In the genomic region with DNA sequence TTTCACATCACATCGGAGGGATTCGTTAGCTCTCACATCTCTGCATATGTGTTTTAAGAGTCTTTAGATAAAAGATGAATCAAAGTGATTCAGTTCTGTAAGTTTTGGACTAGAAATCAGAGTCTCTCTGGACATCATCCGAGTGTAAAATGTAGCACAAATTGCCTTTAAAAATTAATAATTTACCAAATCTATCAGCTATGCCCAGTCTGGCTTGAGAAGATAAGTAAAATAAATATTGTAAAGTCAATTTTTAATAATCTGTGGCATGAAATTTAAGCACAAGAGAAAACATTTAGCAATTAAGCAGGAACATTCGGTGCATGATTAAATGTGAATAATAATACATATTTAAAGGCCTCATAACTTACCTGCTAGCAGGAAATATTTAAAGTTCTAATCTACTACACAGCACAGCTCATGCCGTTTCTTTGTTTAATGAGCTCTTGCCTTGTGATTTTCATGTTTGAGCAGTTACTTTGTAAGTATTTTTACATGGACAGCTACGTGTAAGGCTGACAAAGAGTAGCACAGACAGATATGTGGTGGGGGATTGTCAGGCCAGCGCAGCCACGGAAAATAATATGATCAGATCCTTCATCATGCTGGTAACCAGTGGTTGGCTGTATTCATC, we compare ENCODE assay signal across 22 cellular contexts.
A peak's percentile ranks its signal among the peaks of the same experiment; 100 is the strongest.
DNase-seq lines count a peak whose midpoint lies in the region; ATAC-seq, FAIRE-seq and TF ChIP-seq lines count a peak whose summit lies in the region.
"Had no signal": no experiment of that assay in that cellular context is flagged by ENCODE, and none has a peak within 500 bp of the region (broad histone marks: within the 10 kb centered on the region; RNA-seq: fewer than 3 reads in every experiment).

No MANE protein-coding gene starts in this region.

- H4K20me1 ChIP-seq in GM23338 (replicated peaks; ENCODE audit: insufficient read depth): no peaks in the 10 kb centered on the region
- no peaks in the 10 kb centered on the region for H4K20me1 ChIP-seq in OCI-LY1 (ENCODE audit: insufficient read depth, low read length)

- FAIRE-seq in urothelium cell line (lab: Jason Lieb, UNC): no peak
- FAIRE-seq: endothelial cell of umbilical vein, G401.6 had no signal

- H3K4me3 Mint-ChIP-seq in GM23338: peak overlapping the region; percentile 86
- H3K4me3 Mint-ChIP-seq in endothelial cell (ENCODE audit: unreplicated experiment): no peak overlapping the region
- H3K4me3 Mint-ChIP-seq in osteocyte (ENCODE audit: unreplicated experiment): peak overlapping the region; percentile 77
- peak overlapping the region in 1 of 3 donors; percentile 44 for H3K4me3 Mint-ChIP-seq in T-cell
- H3K4me3 Mint-ChIP-seq: activated CD4-positive, alpha-beta T cell treated with anti-CD3 and anti-CD28 coated beads, Interleukin-2, amount 10 ng/mL, durations not matched to agents 7 days and 5 days had no signal

- H3K4me1 ChIP-seq in GM23338 (ENCODE audit: insufficient read depth) (peaks cover 11% of the 10 kb centered on the region; the same call in 1 of the 2 replicates), OCI-LY1 (ENCODE audit: insufficient read depth, low read length, severe bottlenecking) (peaks cover 62% of the 10 kb centered on the region)
- H3K4me1 ChIP-seq: prostate gland had no signal

- CTCF ChIA-PET in T-cell (lab: Charles Lee): interaction anchor here in 1 of 2 donors (0.9 kb wide), 1 partner anchor 51 kb away, joined by 4 read pairs; no protein-coding TSS in a partner anchor

- POLR2A ChIA-PET in T-cell (lab: Charles Lee): no interaction called here

- peaks cover 16% of the 10 kb centered on the region for H3K27me3 Mint-ChIP-seq in GM23338 (ENCODE audit: insufficient read depth, low read depth, poor library complexity)
- peaks cover 2% of the 10 kb centered on the region for H3K27me3 Mint-ChIP-seq in endothelial cell (ENCODE audit: unreplicated experiment)
- H3K27me3 Mint-ChIP-seq in osteocyte (ENCODE audit: unreplicated experiment): peaks cover 10% of the 10 kb centered on the region
- peaks cover 33 to 47% of the 10 kb centered on the region in 2 donors for H3K27me3 Mint-ChIP-seq in T-cell

- DNase-seq in GM23338 (ENCODE audit: low spot score) (no peak), endothelial cell (ENCODE audit: low spot score) (no peak), osteocyte (ENCODE audit: extremely low spot score, unreplicated experiment) (no peak), T-cell (no peak), LoVo (ENCODE audit: low spot score) (no peak), urothelium cell line (ENCODE audit: low spot score) (no peak), NCI-H2081 (lab: John Stamatoyannopoulos, UW) (no peak)
- DNase-seq: activated CD4-positive, alpha-beta T cell treated with anti-CD3 and anti-CD28 coated beads, Interleukin-2, amount 10 ng/mL, durations not matched to agents 7 days and 5 days; activated CD8-positive, alpha-beta memory T cell treated with anti-CD3 and anti-CD28 coated beads, Interleukin-2, amount 50 U/mL, for 4 hours; activated naive CD4-positive, alpha-beta T cell treated with Interleukin-2 at 50 U/mL for 16 hours; aorta; left lung; mucosa of descending colon; NCI-H226; NK-92 treated with Interleukin-12 subunit alpha and Interleukin-12 subunit beta, amount 100 ng/mL, for 24 hours; RPMI8226; stimulated activated CD4-positive, alpha-beta T cell treated with anti-CD3 and anti-CD28 coated beads, Interleukin-4, amount 100 ng/mL, for 24 hours had no signal

- peaks cover 8% of the 10 kb centered on the region for H3K27me3 ChIP-seq in GM23338 (ENCODE audit: insufficient read depth)
- H3K27me3 ChIP-seq in OCI-LY1 (ENCODE audit: insufficient read depth, low read length): no peaks in the 10 kb centered on the region

- H2AFZ ChIP-seq in GM23338 (peak overlapping the region; percentile 30; the same call in 1 of the 2 replicates), OCI-LY1 (ENCODE audit: low read length) (no peak overlapping the region)

- peak overlapping the region; percentile 56 for H3K4me3 ChIP-seq in GM23338
- peak overlapping the region; percentile 58 for H3K4me3 ChIP-seq in OCI-LY1 (ENCODE audit: low read depth, low read length, poor library complexity, severe bottlenecking)
- H3K4me3 ChIP-seq: left lung, mucosa of descending colon, skin epidermis had no signal

- peak overlapping the region; percentile 76 for H3K9ac ChIP-seq in OCI-LY1 (ENCODE audit: low read length)

- H3K27ac Mint-ChIP-seq in GM23338 (no peak overlapping the region), endothelial cell (ENCODE audit: unreplicated experiment) (peak overlapping the region; percentile 14), osteocyte (ENCODE audit: unreplicated experiment) (no peak overlapping the region), T-cell (no peak overlapping the region)
- H3K27ac Mint-ChIP-seq: activated CD4-positive, alpha-beta T cell treated with anti-CD3 and anti-CD28 coated beads, Interleukin-2, amount 10 ng/mL, durations not matched to agents 7 days and 5 days had no signal

- no peaks in the 10 kb centered on the region for H3K9me3 ChIP-seq in OCI-LY1 (ENCODE audit: low read length)
- H3K9me3 ChIP-seq: left lung, mucosa of descending colon, prostate gland had no signal

- H3K36me3 Mint-ChIP-seq in GM23338 (ENCODE audit: low read depth) (no peaks in the 10 kb centered on the region), endothelial cell (ENCODE audit: low read depth, unreplicated experiment) (peaks cover 7% of the 10 kb centered on the region), osteocyte (ENCODE audit: unreplicated experiment) (no peaks in the 10 kb centered on the region), T-cell (no peaks in the 10 kb centered on the region)

- H3K4me2 ChIP-seq in GM23338 (peak overlapping the region; percentile 80), OCI-LY1 (ENCODE audit: low read length) (peak overlapping the region; percentile 90)

- H3K27ac ChIP-seq in GM23338 (ENCODE audit: low read depth) (no peak overlapping the region), OCI-LY1 (ENCODE audit: low read depth, low read length, poor library complexity, severe bottlenecking) (peak overlapping the region; percentile 96)
- H3K27ac ChIP-seq: left lung, prostate gland, skin epidermis had no signal

- H3F3A ChIP-seq in GM23338 (replicated peaks; ENCODE audit: low read depth) (no peaks in the 10 kb centered on the region), OCI-LY1 (ENCODE audit: insufficient read depth, low read length) (no peaks in the 10 kb centered on the region)

- H3K9me2 ChIP-seq in GM23338 (ENCODE audit: insufficient read depth) (peaks cover 6% of the 10 kb centered on the region), OCI-LY1 (ENCODE audit: low read depth, low read length) (no peaks in the 10 kb centered on the region)

- TF ChIP-seq CTCF in GM23338 (conservative IDR thresholded peaks at IDR 0.05; ENCODE audit: low read depth in 2 of 2) (no peak), OCI-LY1 (IDR thresholded peaks at IDR 0.05; ENCODE audit: low read length) (no peak), endothelial cell (IDR thresholded peaks at IDR 0.05; ENCODE audit: unreplicated experiment) (no peak), osteocyte (IDR thresholded peaks at IDR 0.05) (no peak)

- H3K4me1 Mint-ChIP-seq in GM23338 (peaks cover 21% of the 10 kb centered on the region), endothelial cell (ENCODE audit: unreplicated experiment) (peaks cover 25% of the 10 kb centered on the region), osteocyte (ENCODE audit: unreplicated experiment) (peaks cover 14% of the 10 kb centered on the region), T-cell (peaks cover 11% of the 10 kb centered on the region in 3 donors)

- H3K79me2 ChIP-seq in GM23338 (replicated peaks; ENCODE audit: insufficient read depth) (no peaks in the 10 kb centered on the region), OCI-LY1 (ENCODE audit: insufficient read depth, low read length) (no peaks in the 10 kb centered on the region)

- no peaks in the 10 kb centered on the region for H3K9me3 Mint-ChIP-seq in GM23338
- H3K9me3 Mint-ChIP-seq in endothelial cell (ENCODE audit: unreplicated experiment): peaks cover 10% of the 10 kb centered on the region
- H3K9me3 Mint-ChIP-seq in osteocyte (ENCODE audit: unreplicated experiment): no peaks in the 10 kb centered on the region
- no peaks in the 10 kb centered on the region for H3K9me3 Mint-ChIP-seq in T-cell
- H3K9me3 Mint-ChIP-seq: activated CD4-positive, alpha-beta T cell treated with anti-CD3 and anti-CD28 coated beads, Interleukin-2, amount 10 ng/mL, durations not matched to agents 7 days and 5 days had no signal

- ATAC-seq in GM23338: no peak
- no peak for ATAC-seq in T-cell (replicated peaks in 1 of 4)

- H3K36me3 ChIP-seq in GM23338 (ENCODE audit: insufficient read depth) (no peaks in the 10 kb centered on the region), OCI-LY1 (ENCODE audit: insufficient read depth, low read length) (no peaks in the 10 kb centered on the region)
- H3K36me3 ChIP-seq: left lung, prostate gland had no signal

TF ChIP-seq in GM23338, 12 proteins besides CTCF, POLR2A, EP300 and RAD21 (continues in another document):
- TF ChIP-seq ZNF114 (CRISPR knock-in tag; IDR thresholded peaks at IDR 0.05): no peak
- TF ChIP-seq, protein P1, sequence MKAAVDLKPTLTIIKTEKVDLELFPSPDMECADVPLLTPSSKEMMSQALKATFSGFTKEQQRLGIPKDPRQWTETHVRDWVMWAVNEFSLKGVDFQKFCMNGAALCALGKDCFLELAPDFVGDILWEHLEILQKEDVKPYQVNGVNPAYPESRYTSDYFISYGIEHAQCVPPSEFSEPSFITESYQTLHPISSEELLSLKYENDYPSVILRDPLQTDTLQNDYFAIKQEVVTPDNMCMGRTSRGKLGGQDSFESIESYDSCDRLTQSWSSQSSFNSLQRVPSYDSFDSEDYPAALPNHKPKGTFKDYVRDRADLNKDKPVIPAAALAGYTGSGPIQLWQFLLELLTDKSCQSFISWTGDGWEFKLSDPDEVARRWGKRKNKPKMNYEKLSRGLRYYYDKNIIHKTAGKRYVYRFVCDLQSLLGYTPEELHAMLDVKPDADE (IDR thresholded peaks at IDR 0.05): no peak
- TF ChIP-seq POLR2AphosphoS5 (IDR thresholded peaks at IDR 0.05; ENCODE audit: low read depth): no peak
- no peak for TF ChIP-seq ZNF331 (CRISPR knock-in tag; IDR thresholded peaks at IDR 0.05; ENCODE audit: low read depth)
- TF ChIP-seq JUNB (IDR thresholded peaks at IDR 0.05; ENCODE audit: unreplicated experiment): no peak
- no peak for TF ChIP-seq CREB1 (CRISPR knock-in tag; IDR thresholded peaks at IDR 0.05; ENCODE audit: low read depth)
- no peak for TF ChIP-seq EZH2phosphoT487 (IDR thresholded peaks at IDR 0.05; ENCODE audit: unreplicated experiment)
